ENCODE assay signal across 8 cellular contexts in genomic region chr5:134503937-134504437, GRCh38. TPM values are rescaled to one million over a fixed set of nuclear protein-coding genes. Genes with fewer than 3 reads are reported as not detected.
DNase-seq lines count a peak whose midpoint lies in the region; ATAC-seq and TF ChIP-seq lines count a peak whose summit lies in the region.

No MANE protein-coding gene starts in this region.

- intact Hi-C loops in heart left ventricle (cut with DNase I) (loop anchor here in 4 of 10 donors (5.0 to 10.0 kb wide), 2 partner anchors 37 to 199 kb away; no protein-coding TSS in a partner anchor), cardiac septum (cut with DNase I) (no loop called here), right lobe of liver (cut with DNase I) (no loop called here)

- no peak for TF ChIP-seq CTCF in heart left ventricle (IDR thresholded peaks at IDR 0.05)
- TF ChIP-seq CTCF in right lobe of liver (IDR thresholded peaks at IDR 0.05) = no peak
- TF ChIP-seq CTCF in upper lobe of left lung (IDR thresholded peaks at IDR 0.05) = no peak

- TF ChIP-seq EP300 in upper lobe of left lung (IDR thresholded peaks at IDR 0.05) = no peak

- in situ Hi-C loops in KBM-7 (cut with MboI; ENCODE audit: low pct_unique_long_range_greater_than_20kb, low sequenced_read_pairs) = no loop called here
- in situ Hi-C loops in HAP-1 (cut with MboI; ENCODE audit: low sequenced_read_pairs) = no loop called here

- peak overlapping the region; percentile 64 for H3K9ac ChIP-seq in adipocyte (ENCODE audit: low read length)

- DNase-seq in heart left ventricle (no peak), cardiac septum (ENCODE audit: low spot score) (no peak), adipocyte (ENCODE audit: low read depth) (peak; percentile 10), right lobe of liver (no peak), upper lobe of left lung (no peak), KBM-7 (no peak), HAP-1 (ENCODE audit: low spot score in 2 of 2) (no peak), NCI-H2227 treated with DMSO at 0.1 percent for 48 hours (lab: John Stamatoyannopoulos, UW) (no peak)

- 72 to 80% (median 75%) methylated on average over 3 of the region's 3 CpGs for WGBS in heart left ventricle, 4 donors
- WGBS in right lobe of liver (ENCODE audit: insufficient coverage, low coverage, low lambda C conversion rate, missing lambda C conversion rate) = 56% methylated on average over 3 of the region's 3 CpGs
- 68 to 80% methylated on average over 3 of the region's 3 CpGs for WGBS in upper lobe of left lung, 2 donors

- peak overlapping the region in 11 of 12 donors; percentile 59 to 86 (median 76) for H3K27ac ChIP-seq in heart left ventricle
- peak overlapping the region; percentile 75 to 89 (median 82) for H3K27ac ChIP-seq in right lobe of liver
- H3K27ac ChIP-seq in upper lobe of left lung = peak overlapping the region; percentile 79 to 88 (median 86)

- H3K4me1 ChIP-seq in heart left ventricle (peaks cover 5 to 42% (median 27%) of the 10 kb centered on the region in 12 donors), adipocyte (ENCODE audit: control insufficient read depth, insufficient read depth, low read length) (peaks cover 39% of the 10 kb centered on the region), right lobe of liver (peaks cover 0 to 47% (median 22%) of the 10 kb centered on the region in 4 donors), upper lobe of left lung (peaks cover 38 to 42% (median 41%) of the 10 kb centered on the region in 4 donors), HAP-1 (no peaks in the 10 kb centered on the region)

- no peaks in the 10 kb centered on the region for H3K9me3 ChIP-seq in heart left ventricle
- H3K9me3 ChIP-seq in adipocyte (ENCODE audit: control insufficient read depth, low read length) = no peaks in the 10 kb centered on the region
- H3K9me3 ChIP-seq in right lobe of liver = no peaks in the 10 kb centered on the region
- no peaks in the 10 kb centered on the region for H3K9me3 ChIP-seq in upper lobe of left lung
- H3K9me3 ChIP-seq in HAP-1 = no peaks in the 10 kb centered on the region

- H3K4me3 ChIP-seq in heart left ventricle = no peak overlapping the region
- no peak overlapping the region for H3K4me3 ChIP-seq in adipocyte (ENCODE audit: low read length)
- no peak overlapping the region for H3K4me3 ChIP-seq in right lobe of liver
- no peak overlapping the region for H3K4me3 ChIP-seq in upper lobe of left lung
- no peak overlapping the region for H3K4me3 ChIP-seq in HAP-1

- TF ChIP-seq POLR2A in heart left ventricle (IDR thresholded peaks at IDR 0.05) (no peak), right lobe of liver (IDR thresholded peaks at IDR 0.05) (no peak), upper lobe of left lung (IDR thresholded peaks at IDR 0.05) (no peak)

- ATAC-seq in heart left ventricle (no peak), right lobe of liver (no peak), upper lobe of left lung (ENCODE audit: low FRiP score in 2 of 2) (no peak)

- H3K27me3 ChIP-seq in heart left ventricle = no peaks in the 10 kb centered on the region
- no peaks in the 10 kb centered on the region for H3K27me3 ChIP-seq in adipocyte (replicated peaks; ENCODE audit: control insufficient read depth, insufficient read depth, low read length)
- no peaks in the 10 kb centered on the region for H3K27me3 ChIP-seq in right lobe of liver
- no peaks in the 10 kb centered on the region for H3K27me3 ChIP-seq in upper lobe of left lung
- no peaks in the 10 kb centered on the region for H3K27me3 ChIP-seq in HAP-1 (ENCODE audit: low read depth)

- H3K36me3 ChIP-seq in heart left ventricle (no peaks in the 10 kb centered on the region), adipocyte (ENCODE audit: control insufficient read depth, insufficient read depth, low read length, severe bottlenecking) (no peaks in the 10 kb centered on the region), right lobe of liver (no peaks in the 10 kb centered on the region), upper lobe of left lung (no peaks in the 10 kb centered on the region), HAP-1 (replicated peaks) (no peaks in the 10 kb centered on the region)

RNA-seq across cellular contexts. Expression of gene JADE2, which starts 21.5 kb away (rescaled TPM):
- total RNA-seq in heart left ventricle (10 to 100 TPM; 22.8 to 54.8 (median 33.9) TPM), cardiac septum (25.7 TPM), right lobe of liver (10 to 100 TPM in 1 of 6 experiments, 1 to 10 TPM in 5; 6.1 to 14.8 (median 8.4) TPM), upper lobe of left lung (100 to 1,000 TPM in 1 of 6 donors, 10 to 100 TPM in 5; 51.5 to 102 (median 69.5) TPM)
- polyA plus RNA-seq in heart left ventricle = 10 to 100 TPM in 1 of 2 donors, 1 to 10 TPM in 1; 8.3 to 17.1 TPM
